Comparison of ENCODE assay signal across 8 cellular contexts in the genomic region with DNA sequence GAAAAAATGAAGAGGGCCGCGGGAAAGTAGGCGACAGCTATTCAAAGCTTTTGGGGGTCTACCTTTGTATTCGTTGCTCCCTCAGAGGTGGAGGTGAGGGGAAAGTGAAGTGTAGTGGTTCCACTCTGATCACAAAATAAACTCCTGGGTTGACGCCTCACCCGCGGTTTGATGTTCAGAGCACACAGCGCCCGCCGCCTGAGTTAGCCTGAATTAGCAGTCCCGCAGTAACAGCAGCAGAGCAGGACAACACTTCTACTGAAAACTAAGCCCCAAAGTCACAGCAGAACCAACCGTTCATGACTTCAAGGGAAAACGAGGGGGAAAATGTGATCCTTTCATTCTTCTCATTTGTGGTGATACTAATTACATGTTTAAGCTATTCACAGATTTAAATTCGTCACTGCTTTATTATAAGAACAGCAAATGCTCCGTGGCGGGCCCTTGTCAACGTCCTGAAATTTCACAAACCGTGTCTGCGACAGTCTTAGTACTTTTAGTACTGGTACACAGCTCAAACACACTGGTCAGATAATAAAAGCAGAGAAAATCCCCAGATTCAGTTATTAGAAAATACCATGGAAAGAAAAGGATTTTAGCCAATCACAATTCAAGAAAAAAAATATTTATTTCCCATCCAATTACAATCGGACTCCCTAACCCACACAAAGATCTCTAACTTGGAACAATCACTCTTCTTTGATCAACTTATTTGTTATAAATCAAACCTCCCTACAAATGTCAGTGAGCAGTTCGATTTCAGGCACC. TPM values are rescaled to one million over a fixed set of nuclear protein-coding genes. Genes with fewer than 3 reads are reported as not detected.
DNase-seq lines count a peak whose midpoint lies in the region; ATAC-seq and TF ChIP-seq lines count a peak whose summit lies in the region.

No MANE protein-coding gene starts in this region.

- peaks cover 4% of the 10 kb centered on the region for H3K27me3 Mint-ChIP-seq in activated CD4-positive, alpha-beta memory T cell treated with anti-CD3 and anti-CD28 coated beads, Interleukin-2, amount 10 ng/mL, durations not matched to agents 7 days and 5 days

- H3K27ac ChIP-seq in esophagus (ENCODE audit: low read depth in 2 of 2, low read length in 1 of 2) (peak overlapping the region; percentile 87 to 91), stomach (peak overlapping the region; percentile 62 to 96 (median 90))

- peak overlapping the region; percentile 89 for H3K4me3 Mint-ChIP-seq in activated CD4-positive, alpha-beta memory T cell treated with anti-CD3 and anti-CD28 coated beads, Interleukin-2, amount 10 ng/mL, durations not matched to agents 7 days and 5 days

- H3K36me3 ChIP-seq in esophagus (ENCODE audit: control insufficient read depth in 2 of 2, insufficient read depth in 2 of 2, low read length in 1 of 2) (no peaks in the 10 kb centered on the region), stomach (no peaks in the 10 kb centered on the region)

- peak; percentile 18 for ATAC-seq in HG02884 (IDR thresholded peaks at IDR 0.05; ENCODE audit: unreplicated experiment)

- H3K9me3 ChIP-seq in esophagus (ENCODE audit: control insufficient read depth in 2 of 2, insufficient read depth in 1 of 2, low read depth in 1 of 2, low read length in 1 of 2) = no peaks in the 10 kb centered on the region
- no peaks in the 10 kb centered on the region for H3K9me3 ChIP-seq in stomach

- no peaks in the 10 kb centered on the region for H3K27me3 ChIP-seq in esophagus (ENCODE audit: control insufficient read depth in 1 of 2, insufficient read depth in 2 of 2, low read length in 2 of 2)
- no peaks in the 10 kb centered on the region for H3K27me3 ChIP-seq in stomach

- in situ Hi-C loops in GM13977 (cut with MboI; ENCODE audit: low pct_unique_long_range_greater_than_20kb, low sequenced_read_pairs, unreplicated experiment) = no loop called here

- no peaks in the 10 kb centered on the region for H3K9me3 Mint-ChIP-seq in activated CD4-positive, alpha-beta memory T cell treated with anti-CD3 and anti-CD28 coated beads, Interleukin-2, amount 10 ng/mL, durations not matched to agents 7 days and 5 days

- H3K36me3 Mint-ChIP-seq in activated CD4-positive, alpha-beta memory T cell treated with anti-CD3 and anti-CD28 coated beads, Interleukin-2, amount 10 ng/mL, durations not matched to agents 7 days and 5 days (ENCODE audit: low read depth) = peaks cover 2% of the 10 kb centered on the region

- CTCF ChIA-PET in activated CD4-positive, alpha-beta memory T cell treated with anti-CD3 and anti-CD28 coated beads, Interleukin-2, amount 10 ng/mL, durations not matched to agents 7 days and 5 days (lab: Charles Lee) = interaction anchor here (0.9 to 2.5 kb wide), 4 partner anchors 16 to 300 kb away, joined by 3 to 8 read pairs (median 3); no protein-coding TSS in a partner anchor

- no peak for TF ChIP-seq EP300 in stomach (IDR thresholded peaks at IDR 0.05)

- H3K4me1 ChIP-seq in esophagus (ENCODE audit: control insufficient read depth in 2 of 2, insufficient read depth in 2 of 2, low read length in 1 of 2) (peaks cover 0 to 3% of the 10 kb centered on the region in 2 donors), stomach (peaks cover 4 to 45% (median 21%) of the 10 kb centered on the region in 4 donors)

- TF ChIP-seq CTCF in GM13977 (IDR thresholded peaks at IDR 0.05; ENCODE audit: extremely low read depth, insufficient read depth, missing control alignments) (no peak), stomach (IDR thresholded peaks at IDR 0.05) (no peak)

- peak overlapping the region; percentile 63 for H3K27ac Mint-ChIP-seq in activated CD4-positive, alpha-beta memory T cell treated with anti-CD3 and anti-CD28 coated beads, Interleukin-2, amount 10 ng/mL, durations not matched to agents 7 days and 5 days

- TF ChIP-seq POLR2A in stomach (IDR thresholded peaks at IDR 0.05) = no peak

- WGBS in esophagus, 2 donors = 11 to 16% methylated on average over 21 of the region's 21 CpGs
- 5 to 7% (median 5%) methylated on average over 21 of the region's 21 CpGs for WGBS in stomach, 5 donors

- intact Hi-C loops in stomach (cut with DNase I; ENCODE audit: low total_unique reads) = no loop called here

- POLR2A ChIA-PET in activated CD4-positive, alpha-beta memory T cell treated with anti-CD3 and anti-CD28 coated beads, Interleukin-2, amount 10 ng/mL, durations not matched to agents 7 days and 5 days (lab: Charles Lee) = interaction anchor here (0.6 to 1.7 kb wide), 3 partner anchors 198 to 216 kb away, joined by 3 to 5 read pairs (median 3); no protein-coding TSS in a partner anchor

- H3K4me3 ChIP-seq in esophagus (ENCODE audit: low read depth in 1 of 2, low read length in 2 of 2) = peak overlapping the region; percentile 93 to 98
- H3K4me3 ChIP-seq in stomach = peak overlapping the region; percentile 78 to 93 (median 86)

- DNase-seq in A172 (ENCODE audit: low spot score) (peak; percentile 52), GM13977 (ENCODE audit: low spot score) (peak; percentile 55), NCI-H2107 treated with DMSO at 0.1 percent for 48 hours (lab: John Stamatoyannopoulos, UW; ENCODE audit: unreplicated experiment) (peak; percentile 6), mucosa of gallbladder (ENCODE audit: low spot score) (peak; percentile 30), stomach (peak; percentile 67)
- peak; percentile 23 for DNase-seq in activated CD4-positive, alpha-beta memory T cell treated with anti-CD3 and anti-CD28 coated beads, Interleukin-2, amount 10 ng/mL, durations not matched to agents 7 days and 5 days

- peaks cover 17% of the 10 kb centered on the region for H3K4me1 Mint-ChIP-seq in activated CD4-positive, alpha-beta memory T cell treated with anti-CD3 and anti-CD28 coated beads, Interleukin-2, amount 10 ng/mL, durations not matched to agents 7 days and 5 days

RNA-seq across cellular contexts. Expression of a gene that starts 0.6 kb away (rescaled TPM):
- total RNA-seq in A172 (2014; rRNA removed; shearing (Covaris generic)) = 71.6 and 98.3 TPM in 2 replicates
- total RNA-seq in activated CD4-positive, alpha-beta memory T cell treated with anti-CD3 and anti-CD28 coated beads, Interleukin-2, amount 10 ng/mL, durations not matched to agents 7 days and 5 days = 10 to 100 TPM; 65.6 to 66.8 TPM
- polyA plus RNA-seq in esophagus (10 to 100 TPM; 22.0 to 49.1 TPM), stomach (10 to 100 TPM; 13.6 to 26.4 (median 19.1) TPM)
- total RNA-seq in mucosa of gallbladder (79.0 TPM), stomach (100 to 1,000 TPM in 2 of 5 donors, 10 to 100 TPM in 3; 26.4 to 235 (median 98.0) TPM)

RNA-seq across cellular contexts. Expression of a gene that starts 54.8 kb away (rescaled TPM):
- total RNA-seq in A172 (2014; rRNA removed; shearing (Covaris generic)) = 69.1 and 101 TPM in 2 replicates
- total RNA-seq in activated CD4-positive, alpha-beta memory T cell treated with anti-CD3 and anti-CD28 coated beads, Interleukin-2, amount 10 ng/mL, durations not matched to agents 7 days and 5 days = 10 to 100 TPM; 22.8 to 26.9 TPM
- polyA plus RNA-seq in esophagus (1 to 10 TPM; 7.3 to 10.0 TPM), stomach (10 to 100 TPM in 1 of 3 donors, 1 to 10 TPM in 2; 7.3 to 11.3 (median 7.4) TPM)
- total RNA-seq in mucosa of gallbladder (53.4 TPM), stomach (10 to 100 TPM; 17.1 to 90.4 (median 64.1) TPM)

Comparison
In these comparisons a context has a peak if more than half of its experiments do, and no peak if none do; other contexts are left out.
1. Peak in every context shown above with its lines: DNase-seq, ATAC-seq, H3K4me3 ChIP-seq and H3K27ac ChIP-seq.
2. DNase-seq: peak in every context shown above with its lines; median percentile 67 in stomach; 55 in GM13977; 52 in A172; 30 in mucosa of gallbladder; 23 in activated CD4-positive, alpha-beta memory T cell treated with anti-CD3 and anti-CD28 coated beads, Interleukin-2, amount 10 ng/mL, durations not matched to agents 7 days and 5 days; 6 in NCI-H2107 treated with DMSO at 0.1 percent for 48 hours.